ENCODE assay signal across 9 cellular contexts in genomic region chr16:24255446-24256352, GRCh38. TPM values are rescaled to one million over a fixed set of nuclear protein-coding genes. Genes with fewer than 3 reads are reported as not detected.
DNase-seq lines count a peak whose midpoint lies in the region; ATAC-seq, FAIRE-seq and TF ChIP-seq lines count a peak whose summit lies in the region.
"Had no signal": no experiment of that assay in that cellular context is flagged by ENCODE, and none has a peak within 500 bp of the region (broad histone marks: within the 10 kb centered on the region; RNA-seq: fewer than 3 reads in every experiment).

CACNG3 (plus strand) TSS chr16:24256335; CDS start chr16:24256755, 420 bp downstream.

- ATAC-seq in natural killer cell treated with Interleukin-12 subunit alpha and Interleukin-12 subunit beta and Interleukin-15 and Interleukin-18, amount 100 ng/mL, for 72 hours = peak; percentile 77 to 80
- ATAC-seq in HG03139 (IDR thresholded peaks at IDR 0.05; ENCODE audit: unreplicated experiment) = no peak

- no peaks in the 10 kb centered on the region for H3K36me3 Mint-ChIP-seq in natural killer cell treated with Interleukin-12 subunit alpha and Interleukin-12 subunit beta and Interleukin-15 and Interleukin-18, amount 100 ng/mL, for 72 hours

- no peak within 1 kb of the TSS for H2AFZ ChIP-seq in H1 (ENCODE audit: low read length)

- WGBS in H1 (ENCODE audit: extremely low coverage in 1 of 2, insufficient coverage in 1 of 2, insufficient read length in 1 of 2, insufficient replicate concordance in 2 of 2, low coverage in 1 of 2, low lambda C conversion rate in 2 of 2, missing lambda C conversion rate in 1 of 2), 2 experiments = 10% methylated on average over 46 of the region's 55 CpGs; no CpG with 5 or more reads in 1 of the 2 experiments

- no peaks in the 10 kb centered on the region for H3K9me3 Mint-ChIP-seq in natural killer cell treated with Interleukin-12 subunit alpha and Interleukin-12 subunit beta and Interleukin-15 and Interleukin-18, amount 100 ng/mL, for 72 hours

- no peak within 1 kb of the TSS for H3K14ac ChIP-seq in H1 (ENCODE audit: insufficient read length)

- no peak within 1 kb of the TSS for H3K4ac ChIP-seq in H1 (replicated peaks; ENCODE audit: insufficient read length, low read depth, low read length)

- H3K9ac ChIP-seq in H1 (replicated peaks in 1 of 4; ENCODE audit: extremely low read depth in 1 of 4, low read depth in 3 of 4, low read length in 3 of 4) = no peak within 1 kb of the TSS

- no peak for TF ChIP-seq EP300 in H1 (IDR thresholded peaks at IDR 0.05; ENCODE audit: borderline replicate concordance in 1 of 2, low read depth in 2 of 2, low read length in 2 of 2)

- H4K20me1 ChIP-seq in H1 (replicated peaks in 1 of 2; ENCODE audit: control insufficient read depth in 1 of 2, insufficient read depth in 2 of 2, low read length in 2 of 2) = no peaks in the 10 kb centered on the region

- no peak for FAIRE-seq in H1 (lab: Jason Lieb, UNC)
- FAIRE-seq: G401.6 had no signal

- no peak within 1 kb of the TSS for H2AK5ac ChIP-seq in H1 (ENCODE audit: low read depth, low read length)

- no peaks in the 10 kb centered on the region for H3K36me3 ChIP-seq in H1 (ENCODE audit: control insufficient read depth in 2 of 4, insufficient read depth in 4 of 4, low read length in 3 of 4)

- no peaks in the 10 kb centered on the region for H3K79me1 ChIP-seq in H1 (ENCODE audit: low read depth, low read length)

- H3K23ac ChIP-seq in H1 (ENCODE audit: insufficient read length) = no peak within 1 kb of the TSS

- peak within 1 kb of the TSS; percentile 67 to 92 for H3K4me2 ChIP-seq in H1 (ENCODE audit: insufficient read depth in 1 of 2, low read depth in 2 of 2, low read length in 2 of 2)

- H3K27ac Mint-ChIP-seq in natural killer cell treated with Interleukin-12 subunit alpha and Interleukin-12 subunit beta and Interleukin-15 and Interleukin-18, amount 100 ng/mL, for 72 hours = no peak within 1 kb of the TSS

- DNase-seq in ACHN (peak; percentile 66), HuH-7.5 (ENCODE audit: low spot score) (peak; percentile 20), H1 (ENCODE audit: low read depth in 1 of 2, low spot score in 2 of 2) (peak; percentile 46 to 96), DMS153 treated with DMSO at 0.1 percent for 48 hours (lab: John Stamatoyannopoulos, UW; ENCODE audit: unreplicated experiment) (no peak), NCI-H1105 (lab: John Stamatoyannopoulos, UW) (no peak)
- DNase-seq in activated CD4-positive, alpha-beta T cell treated with anti-CD3 and anti-CD28 coated beads, Interleukin-2, amount 50 U/mL, for 4 hours = peak; percentile 13 to 19
- DNase-seq in natural killer cell treated with Interleukin-12 subunit alpha and Interleukin-12 subunit beta and Interleukin-15 and Interleukin-18, amount 100 ng/mL, for 72 hours (ENCODE audit: low spot score) = no peak

- H2BK5ac ChIP-seq in H1 (ENCODE audit: low read depth, low read length) = no peak within 1 kb of the TSS

- peaks cover 5 to 25% (median 15%) of the 10 kb centered on the region in 4 experiments for H3K27me3 ChIP-seq in H1 (replicated peaks in 1 of 4; ENCODE audit: control insufficient read depth in 3 of 4, extremely low read depth in 1 of 4, insufficient read depth in 3 of 4, low read length in 3 of 4)

- H4K5ac ChIP-seq in H1 (ENCODE audit: insufficient read length, low read depth, low read length) = no peak within 1 kb of the TSS

- H3K56ac ChIP-seq in H1 (replicated peaks; ENCODE audit: insufficient read length, low read depth, low read length) = no peak within 1 kb of the TSS

- peaks cover 0 to 4% (median 1%) of the 10 kb centered on the region in 4 experiments; a peak in 3 of 7 replicates for H3K4me1 ChIP-seq in H1 (replicated peaks in 1 of 4; ENCODE audit: control insufficient read depth in 3 of 4, insufficient read depth in 4 of 4, low read length in 3 of 4)

- CTCF ChIA-PET in H1 (lab: Charles Lee; ENCODE audit: partially characterized antibody) = interaction anchor here (0.6 to 10.0 kb wide), 21 partner anchors 9 to 452 kb away, joined by 3 to 124 read pairs (median 4); no protein-coding TSS in a partner anchor

- POLR2A ChIA-PET in H1 (lab: Charles Lee; ENCODE audit: partially characterized antibody) = interaction anchor here (0.7 kb wide), 1 partner anchor 123 kb away, joined by 3 read pairs; no protein-coding TSS in a partner anchor

- no peak within 1 kb of the TSS for H2BK12ac ChIP-seq in H1 (ENCODE audit: low read depth, low read length)

- TF ChIP-seq POLR2A in H1 (IDR thresholded peaks at IDR 0.05; ENCODE audit: control extremely low read depth in 1 of 2, low read depth in 2 of 2, low read length in 2 of 2) = no peak

- H2BK20ac ChIP-seq in H1 (ENCODE audit: low read length) = no peak within 1 kb of the TSS

- no peak within 1 kb of the TSS for H4K91ac ChIP-seq in H1 (replicated peaks; ENCODE audit: insufficient read length, low read length)

- H3K23me2 ChIP-seq in H1 (ENCODE audit: low read depth, low read length) = peaks cover 6% of the 10 kb centered on the region; the same call in 1 of the 2 replicates

- H3K4me3 ChIP-seq in H1 (ENCODE audit: extremely low read depth in 1 of 4, insufficient read depth in 2 of 4, low read depth in 3 of 4, low read length in 4 of 4) = peak within 1 kb of the TSS; percentile 33 to 65 (median 56); a peak in 7 of 8 replicates

- no peak within 1 kb of the TSS for H3K18ac ChIP-seq in H1 (ENCODE audit: extremely low read depth, low read length)

- H3K4me3 Mint-ChIP-seq in natural killer cell treated with Interleukin-12 subunit alpha and Interleukin-12 subunit beta and Interleukin-15 and Interleukin-18, amount 100 ng/mL, for 72 hours = no peak within 1 kb of the TSS

- H3K4me1 Mint-ChIP-seq in natural killer cell treated with Interleukin-12 subunit alpha and Interleukin-12 subunit beta and Interleukin-15 and Interleukin-18, amount 100 ng/mL, for 72 hours (ENCODE audit: low read depth in 2 of 2) = peaks cover 0 to 4% of the 10 kb centered on the region in 2 donors

- no peak for TF ChIP-seq CTCF in H1 (IDR thresholded peaks at IDR 0.05; ENCODE audit: control extremely low read depth in 1 of 3, insufficient read depth in 1 of 3, low read depth in 1 of 3, low read length in 3 of 3)

- H2BK15ac ChIP-seq in H1 (ENCODE audit: low read length) = no peak within 1 kb of the TSS

- TF ChIP-seq RAD21 in H1 (IDR thresholded peaks at IDR 0.05 in 1 of 2, conservative IDR thresholded peaks at IDR 0.05 in 1 of 2; ENCODE audit: low read depth in 2 of 2, low read length in 2 of 2) = peak; percentile 2 to 28; a peak in 3 of 4 replicates

- peaks cover 40 to 49% of the 10 kb centered on the region in 2 donors for H3K27me3 Mint-ChIP-seq in natural killer cell treated with Interleukin-12 subunit alpha and Interleukin-12 subunit beta and Interleukin-15 and Interleukin-18, amount 100 ng/mL, for 72 hours

- no peak within 1 kb of the TSS for H2BK120ac ChIP-seq in H1 (replicated peaks; ENCODE audit: low read depth, low read length)

- in situ Hi-C loops in ACHN (cut with HindIII; ENCODE audit: low pct_ligation_motif_present, low pct_unique_long_range_greater_than_20kb, low sequenced_read_pairs) = no loop called here

- no peak within 1 kb of the TSS for H3K27ac ChIP-seq in H1 (ENCODE audit: low read depth, low read length)

- H4K8ac ChIP-seq in H1 (ENCODE audit: extremely low read depth, insufficient read depth, low read length) = no peak within 1 kb of the TSS

- H3K9me3 ChIP-seq in H1 (ENCODE audit: insufficient read depth in 2 of 2, low read depth in 1 of 2, low read length in 1 of 2) = no peaks in the 10 kb centered on the region

- H3K79me2 ChIP-seq in H1 (ENCODE audit: control insufficient read depth in 1 of 2, insufficient read depth in 2 of 2, low read length in 2 of 2) = no peaks in the 10 kb centered on the region

TF ChIP-seq in H1, 55 proteins besides CTCF, POLR2A, EP300 and RAD21 (continues in another document):
- TF ChIP-seq ATF2 (IDR thresholded peaks at IDR 0.05; ENCODE audit: low read length) (no peak), KDM4A (IDR thresholded peaks at IDR 0.05; ENCODE audit: low read depth, low read length, severe bottlenecking) (peak; percentile 50), SIN3A (conservative IDR thresholded peaks at IDR 0.05 in 1 of 2, IDR thresholded peaks at IDR 0.05 in 1 of 2; ENCODE audit: low read depth in 1 of 2, low read length in 2 of 2) (peak; percentile 99 to 100), MAFK (IDR thresholded peaks at IDR 0.05; ENCODE audit: low read depth, low read length) (no peak), TCF12 (IDR thresholded peaks at IDR 0.05; ENCODE audit: low read depth, low read length) (0 out of 2 replicates have a peak, but pooled peaks have one; percentile 69), SIRT6 (IDR thresholded peaks at IDR 0.05; ENCODE audit: low read length) (no peak), SUZ12 (IDR thresholded peaks at IDR 0.05; ENCODE audit: low read length) (no peak), YY1 (IDR thresholded peaks at IDR 0.05; ENCODE audit: low read depth, low read length) (no peak), GABPA (IDR thresholded peaks at IDR 0.05; ENCODE audit: borderline replicate concordance, insufficient read depth, low read length) (0 out of 2 replicates have a peak, but pooled peaks have one; percentile 44), SIX5 (IDR thresholded peaks at IDR 0.05; ENCODE audit: low read depth, low read length) (no peak)

RNA-seq across cellular contexts. Expression of gene CACNG3, which starts in this region (rescaled TPM):
- not detected in 2 replicates for total RNA-seq in H1 (2021; fragmentation: NEBNext Ultra II Directional; extraction: Animal tissue kit (Norgen Biotek cat#: 25700))
- polyA plus RNA-seq in H1 (2011; rRNA removed) = 0.06 and 0.12 TPM in 2 replicates
- 0.08 TPM for polyA plus RNA-seq in H1 (2011; cell fraction: cytosol; rRNA removed)
- polyA plus RNA-seq in H1 (2011; cell fraction: nucleus; rRNA removed) = 0.04 TPM
- 0.05 to 0.16 TPM (median 0.10 TPM) in 3 of 4 replicates, not detected in the other for polyA plus RNA-seq in H1 (2012, experiment 1 of 2)
- polyA plus RNA-seq in H1 (2012, experiment 2 of 2) = 0.09 TPM
- 0.02 TPM for polyA plus RNA-seq in H1 (2013, experiment 1 of 2)
- polyA plus RNA-seq in H1 (2013, experiment 2 of 2) = 0.04 TPM
- polyA minus RNA-seq in H1 (2011; rRNA and poly(A)+ RNA removed) = 0.07 TPM in 1 of 2 replicates, not detected in the other
- not detected for polyA minus RNA-seq in H1 (2011; cell fraction: cytosol; rRNA and poly(A)+ RNA removed)
- not detected for polyA minus RNA-seq in H1 (2011; cell fraction: nucleus; rRNA and poly(A)+ RNA removed)
- total RNA-seq in natural killer cell treated with Interleukin-12 subunit alpha and Interleukin-12 subunit beta and Interleukin-15 and Interleukin-18, amount 100 ng/mL, for 72 hours = not detected

Comparison
In these comparisons a context has a peak if more than half of its experiments do, and no peak if none do; other contexts are left out.
1. Peak in DNase-seq, H3K4me3 ChIP-seq and H3K4me2 ChIP-seq in H1; RNA of the gene not detected or under 1 TPM.
2. Peak in ATAC-seq in natural killer cell treated with Interleukin-12 subunit alpha and Interleukin-12 subunit beta and Interleukin-15 and Interleukin-18, amount 100 ng/mL, for 72 hours; RNA of the gene not detected or under 1 TPM.
3. DNase-seq: peak in ACHN (single experiment), HuH-7.5 (single experiment) and activated CD4-positive, alpha-beta T cell treated with anti-CD3 and anti-CD28 coated beads, Interleukin-2, amount 50 U/mL, for 4 hours (2 of 2); none in natural killer cell treated with Interleukin-12 subunit alpha and Interleukin-12 subunit beta and Interleukin-15 and Interleukin-18, amount 100 ng/mL, for 72 hours (single experiment), DMS153 treated with DMSO at 0.1 percent for 48 hours (single experiment) and NCI-H1105 (single experiment).